Comparison of ENCODE assay signal across 15 cellular contexts in genomic region chr22:45170001-45170466, GRCh38. TPM values are rescaled to one million over a fixed set of nuclear protein-coding genes. Genes with fewer than 3 reads are reported as not detected.
A peak's percentile ranks its signal among the peaks of the same experiment; 100 is the strongest.
DNase-seq lines count a peak whose midpoint lies in the region; ATAC-seq and TF ChIP-seq lines count a peak whose summit lies in the region.
"Had no signal": no experiment of that assay in that cellular context is flagged by ENCODE, and none has a peak within 500 bp of the region (broad histone marks: within the 10 kb centered on the region; RNA-seq: fewer than 3 reads in every experiment).

No MANE protein-coding gene starts in this region.

- peaks cover 99% of the 10 kb centered on the region for H3K79me2 ChIP-seq in MM.1S (ENCODE audit: low read length)

- H3K9ac ChIP-seq in MM.1S (ENCODE audit: low read length) = no peak overlapping the region
- H3K9ac ChIP-seq: KMS-11 had no signal

- no peaks in the 10 kb centered on the region for H3K9me2 ChIP-seq in MM.1S (replicated peaks; ENCODE audit: insufficient read depth, low read length)

- no peaks in the 10 kb centered on the region; the same call in 1 of the 2 replicates for H3F3A ChIP-seq in MM.1S (ENCODE audit: insufficient read depth, low read length)

- peaks cover 13% of the 10 kb centered on the region; the same call in 1 of the 2 replicates for H3K4me1 ChIP-seq in MM.1S (ENCODE audit: low read length)

- H3K9me3 ChIP-seq in MM.1S (replicated peaks; ENCODE audit: insufficient read depth, low read length) = no peaks in the 10 kb centered on the region
- H3K9me3 ChIP-seq: heart left ventricle, sigmoid colon had no signal

- no peak for ATAC-seq in HG03439 (IDR thresholded peaks at IDR 0.05; ENCODE audit: unreplicated experiment)
- ATAC-seq: heart left ventricle had no signal

- no peak overlapping the region for H3K4me3 Mint-ChIP-seq in CD14-positive monocyte
- H3K4me3 Mint-ChIP-seq in activated T-cell treated with anti-CD3 and anti-CD28 coated beads, Interleukin-2, amount 50 U/mL, for 24 hours = peak overlapping the region; percentile 58

- H3K4me1 Mint-ChIP-seq in CD14-positive monocyte = peaks cover 45% of the 10 kb centered on the region
- peaks cover 85% of the 10 kb centered on the region for H3K4me1 Mint-ChIP-seq in activated T-cell treated with anti-CD3 and anti-CD28 coated beads, Interleukin-2, amount 50 U/mL, for 24 hours (ENCODE audit: low read depth)

- peaks cover 0 to 2% (median 0%) of the 10 kb centered on the region in 3 donors for H3K27me3 Mint-ChIP-seq in CD14-positive monocyte (ENCODE audit: low read depth in 3 of 3)
- no peaks in the 10 kb centered on the region for H3K27me3 Mint-ChIP-seq in activated T-cell treated with anti-CD3 and anti-CD28 coated beads, Interleukin-2, amount 50 U/mL, for 24 hours

- DNase-seq in CD14-positive monocyte (ENCODE audit: low spot score) (peak; percentile 68), MM.1S (peak; percentile 39), iris pigment epithelial cell (ENCODE audit: low read depth) (peak; percentile 53), head of caudate nucleus (no peak), NCI-H82 (lab: John Stamatoyannopoulos, UW) (no peak), RWPE1 (ENCODE audit: low spot score) (no peak)
- peak; percentile 49 for DNase-seq in activated T-cell treated with anti-CD3 and anti-CD28 coated beads, Interleukin-2, amount 50 U/mL, for 24 hours
- DNase-seq: activated gamma-delta T cell, AML-193, GF-D8, heart left ventricle, NCI-H526, sigmoid colon had no signal

- CTCF ChIA-PET in RWPE1 (lab: Yijun Ruan, JAX) = no interaction called here

- H3K27ac Mint-ChIP-seq in CD14-positive monocyte = peak overlapping the region; percentile 25 to 90 (median 65)
- H3K27ac Mint-ChIP-seq in activated T-cell treated with anti-CD3 and anti-CD28 coated beads, Interleukin-2, amount 50 U/mL, for 24 hours = peak overlapping the region; percentile 90

- no peak for TF ChIP-seq CTCF in CD14-positive monocyte (IDR thresholded peaks at IDR 0.05)
- TF ChIP-seq CTCF in MM.1S (IDR thresholded peaks at IDR 0.05; ENCODE audit: low read length) = no peak
- no peak for TF ChIP-seq CTCF in RWPE1 (conservative IDR thresholded peaks at IDR 0.05; ENCODE audit: low read depth)

- H3K4me3 ChIP-seq in MM.1S (ENCODE audit: low read length) = no peak overlapping the region
- H3K4me3 ChIP-seq: heart left ventricle, sigmoid colon had no signal

- H3K36me3 ChIP-seq in MM.1S (replicated peaks; ENCODE audit: insufficient read depth, low read length) = peaks cover 24% of the 10 kb centered on the region; the same call in 1 of the 2 replicates

- POLR2A ChIA-PET in RWPE1 (lab: Yijun Ruan, JAX; ENCODE audit: low non-redundant PET) = no interaction called here

- H3K4me2 ChIP-seq in MM.1S (ENCODE audit: low read depth, low read length) = no peak overlapping the region
- H3K4me2 ChIP-seq: KMS-11 had no signal

- no peaks in the 10 kb centered on the region for H3K9me3 Mint-ChIP-seq in CD14-positive monocyte
- H3K9me3 Mint-ChIP-seq in activated T-cell treated with anti-CD3 and anti-CD28 coated beads, Interleukin-2, amount 50 U/mL, for 24 hours = no peaks in the 10 kb centered on the region

- no peaks in the 10 kb centered on the region for H3K27me3 ChIP-seq in MM.1S (replicated peaks; ENCODE audit: insufficient read depth, low read length)
- H3K27me3 ChIP-seq: heart left ventricle, sigmoid colon had no signal

- intact Hi-C loops in CD14-positive monocyte (cut with micrococcal nuclease) (loop anchor here in 1 of 2 donors (5.0 to 10.0 kb wide), 2 partner anchors 37 to 65 kb away; no protein-coding TSS in a partner anchor), head of caudate nucleus (cut with DNase I) (no loop called here)

- peak overlapping the region; percentile 3; the same call in 1 of the 2 replicates for H3K27ac ChIP-seq in MM.1S (ENCODE audit: low read length)
- H3K27ac ChIP-seq in RWPE1 = no peak overlapping the region
- H3K27ac ChIP-seq: KMS-11, sigmoid colon had no signal

- H3K36me3 Mint-ChIP-seq in CD14-positive monocyte = peaks cover 71 to 77% of the 10 kb centered on the region in 2 donors
- peaks cover 93% of the 10 kb centered on the region for H3K36me3 Mint-ChIP-seq in activated T-cell treated with anti-CD3 and anti-CD28 coated beads, Interleukin-2, amount 50 U/mL, for 24 hours (ENCODE audit: low read depth)

- no peak overlapping the region for H2AFZ ChIP-seq in MM.1S (ENCODE audit: low read length)

- H4K20me1 ChIP-seq in MM.1S (ENCODE audit: insufficient read depth, low read length) = peaks cover 27% of the 10 kb centered on the region; the same call in 1 of the 2 replicates

RNA-seq across cellular contexts. Expression of gene NUP50, which starts 6.3 kb away (rescaled TPM):
- polyA plus RNA-seq in CD14-positive monocyte = 10 to 100 TPM; 23.4 to 28.4 TPM

Comparison
In these comparisons a context has a peak if more than half of its experiments do, and no peak if none do; other contexts are left out.
1. DNase-seq: peak in CD14-positive monocyte (single experiment), MM.1S (single experiment), activated T-cell treated with anti-CD3 and anti-CD28 coated beads, Interleukin-2, amount 50 U/mL, for 24 hours (single experiment) and iris pigment epithelial cell (single experiment); none in head of caudate nucleus (0 of 42), NCI-H82 (single experiment) and RWPE1 (single experiment).